Comparison of ENCODE assay signal across 13 cellular contexts in the genomic region with DNA sequence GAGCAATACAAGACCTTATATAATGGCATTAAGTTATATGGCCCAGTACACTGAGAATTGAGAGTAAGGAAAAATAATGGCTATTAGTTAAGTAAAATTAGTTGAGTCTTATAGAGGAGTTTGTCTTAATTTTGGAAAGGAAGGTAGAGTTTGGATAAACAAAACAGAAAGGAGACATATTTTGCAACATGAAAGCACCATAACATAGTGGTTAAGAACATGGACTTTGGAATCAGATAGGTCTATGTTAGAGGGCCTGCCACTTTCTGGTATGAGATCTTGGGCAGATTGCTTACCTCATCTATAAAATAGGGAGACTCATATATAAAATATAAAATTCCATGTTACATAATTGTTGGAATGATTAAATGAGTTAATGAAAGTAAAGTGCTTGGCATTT.
DNase-seq lines count a peak whose midpoint lies in the region; ATAC-seq and TF ChIP-seq lines count a peak whose summit lies in the region.
"Had no signal": no experiment of that assay in that cellular context is flagged by ENCODE, and none has a peak within 500 bp of the region (broad histone marks: within the 10 kb centered on the region; RNA-seq: fewer than 3 reads in every experiment).

No MANE protein-coding gene starts in this region.

- H3K4me1 ChIP-seq in heart right ventricle: peaks cover 0 to 43% (median 30%) of the 10 kb centered on the region in 9 donors
- H3K4me1 ChIP-seq in muscle layer of duodenum (ENCODE audit: control insufficient read depth in 1 of 2, insufficient read depth in 2 of 2, low read length in 2 of 2): peaks cover 18 to 42% of the 10 kb centered on the region in 2 donors
- H3K4me1 ChIP-seq in tibial nerve: peaks cover 0 to 39% (median 19%) of the 10 kb centered on the region in 4 donors
- H3K4me1 ChIP-seq in upper lobe of left lung: peaks cover 25 to 32% (median 29%) of the 10 kb centered on the region in 4 donors

- H3K9me3 ChIP-seq in heart right ventricle (no peaks in the 10 kb centered on the region), muscle layer of duodenum (ENCODE audit: control insufficient read depth in 1 of 2, low read length in 2 of 2) (no peaks in the 10 kb centered on the region), tibial nerve (no peaks in the 10 kb centered on the region), upper lobe of left lung (no peaks in the 10 kb centered on the region)

- TF ChIP-seq EP300 in tibial nerve (IDR thresholded peaks at IDR 0.05) (no peak), upper lobe of left lung (IDR thresholded peaks at IDR 0.05) (no peak)

- DNase-seq in heart right ventricle (no peak), Right ventricle myocardium superior (no peak), choroid plexus epithelial cell (ENCODE audit: low read depth) (peak; percentile 28), tibial nerve (ENCODE audit: low spot score in 2 of 2) (no peak), posterior vena cava (ENCODE audit: low spot score) (no peak), GM20000 (ENCODE audit: low spot score) (no peak), upper lobe of left lung (no peak)
- DNase-seq: activated CD8-positive, alpha-beta memory T cell treated with anti-CD3 and anti-CD28 coated beads, Interleukin-2, amount 10 ng/mL, durations not matched to agents 7 days and 5 days; CD8-positive, alpha-beta T cell; effector CD8-positive, alpha-beta T cell; NCI-H2081 treated with DMSO at 0.1 percent for 48 hours; T-helper 1 cell had no signal

- TF ChIP-seq POLR2A in tibial nerve (IDR thresholded peaks at IDR 0.05) (no peak), upper lobe of left lung (IDR thresholded peaks at IDR 0.05) (no peak)

- TF ChIP-seq CTCF in heart right ventricle (IDR thresholded peaks at IDR 0.05) (no peak), choroid plexus epithelial cell (conservative IDR thresholded peaks at IDR 0.05; ENCODE audit: low read depth, low read length) (no peak), tibial nerve (IDR thresholded peaks at IDR 0.05) (no peak), GM20000 (IDR thresholded peaks at IDR 0.05; ENCODE audit: extremely low read depth, missing control alignments) (no peak), upper lobe of left lung (IDR thresholded peaks at IDR 0.05) (no peak)

- H3K36me3 ChIP-seq in heart right ventricle (no peaks in the 10 kb centered on the region), muscle layer of duodenum (ENCODE audit: control insufficient read depth in 1 of 2, insufficient read depth in 2 of 2, low read length in 2 of 2) (no peaks in the 10 kb centered on the region), tibial nerve (no peaks in the 10 kb centered on the region), upper lobe of left lung (no peaks in the 10 kb centered on the region)

- H3K27me3 ChIP-seq in heart right ventricle: no peaks in the 10 kb centered on the region
- H3K27me3 ChIP-seq in muscle layer of duodenum (ENCODE audit: low read depth, low read length): no peaks in the 10 kb centered on the region
- no peaks in the 10 kb centered on the region for H3K27me3 ChIP-seq in tibial nerve
- no peaks in the 10 kb centered on the region for H3K27me3 ChIP-seq in upper lobe of left lung

- ATAC-seq in heart right ventricle (no peak), Right ventricle myocardium superior (ENCODE audit: poor library complexity) (no peak), upper lobe of left lung (ENCODE audit: low FRiP score in 2 of 2) (no peak)
- ATAC-seq: activated CD8-positive, alpha-beta memory T cell treated with anti-CD3 and anti-CD28 coated beads, Interleukin-2, amount 10 ng/mL, durations not matched to agents 7 days and 5 days; CD8-positive, alpha-beta T cell had no signal

- intact Hi-C loops in heart right ventricle (cut with DNase I) (loop anchor here in 1 of 10 donors (10.0 kb wide), 2 partner anchors 71 to 129 kb away; partner anchors contain the start of gene CSTPP1), Right ventricle myocardium superior (cut with DNase I) (no loop called here), posterior vena cava (cut with DNase I) (no loop called here)

- H3K27ac ChIP-seq in heart right ventricle (peak overlapping the region in 7 of 10 donors; percentile 51 to 76 (median 64)), muscle layer of duodenum (ENCODE audit: low read length) (peak overlapping the region; percentile 46), tibial nerve (peak overlapping the region in 3 of 4 donors; percentile 6 to 64 (median 52)), upper lobe of left lung (peak overlapping the region in 1 of 4 donors; percentile 30)

- H3K4me3 ChIP-seq in heart right ventricle (no peak overlapping the region), choroid plexus epithelial cell (ENCODE audit: low read depth, low read length) (no peak overlapping the region), muscle layer of duodenum (ENCODE audit: low read depth in 1 of 2, low read length in 2 of 2) (no peak overlapping the region), tibial nerve (no peak overlapping the region), upper lobe of left lung (no peak overlapping the region)
